Comparison of ENCODE assay signal across 25 cellular contexts in the genomic region with DNA sequence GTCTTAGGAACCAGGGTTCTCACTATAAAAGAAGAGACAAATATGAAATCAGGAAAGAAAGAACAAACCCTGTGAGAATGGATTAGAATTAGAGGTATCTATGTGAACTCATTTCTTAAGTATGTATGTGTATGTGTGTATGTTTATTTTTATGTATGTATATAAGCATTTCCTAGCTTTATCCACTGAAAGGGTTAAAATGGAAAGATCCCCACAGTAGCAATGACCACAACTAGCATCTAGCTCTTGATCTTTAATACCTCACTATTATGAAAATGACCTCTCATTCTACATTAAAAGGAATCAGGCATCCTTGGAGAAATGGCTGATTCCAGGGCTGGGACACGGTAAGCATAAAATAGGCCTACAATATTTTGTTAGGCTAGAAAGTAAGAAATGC. TPM values are rescaled to one million over a fixed set of nuclear protein-coding genes. Genes with fewer than 3 reads are reported as not detected.
DNase-seq lines count a peak whose midpoint lies in the region; ATAC-seq and TF ChIP-seq lines count a peak whose summit lies in the region.
"Had no signal": no experiment of that assay in that cellular context is flagged by ENCODE, and none has a peak within 500 bp of the region (broad histone marks: within the 10 kb centered on the region; RNA-seq: fewer than 3 reads in every experiment).

No MANE protein-coding gene starts in this region.

- DNase-seq in CD14-positive monocyte (ENCODE audit: low spot score) (no peak), mammary epithelial cell (no peak), naive B cell (no peak), lower leg skin (ENCODE audit: low spot score in 2 of 2) (no peak), stomach (no peak), mesothelial cell of epicardium (ENCODE audit: low spot score in 2 of 2, unreplicated experiment in 2 of 2) (no peak)
- DNase-seq: activated CD4-positive, alpha-beta T cell treated with anti-CD3 and anti-CD28 coated beads, Interleukin-2, amount 50 U/mL, for 4 hours; activated naive CD8-positive, alpha-beta T cell treated with anti-CD3 and anti-CD28 coated beads, Interleukin-2, amount 10 ng/mL, durations not matched to agents 7 days and 5 days; C1 segment of cervical spinal cord; cerebellar nuclear complex; head of caudate nucleus; Kasumi-1; mesenchymal stem cell; NCI-H1092; NCI-H2029; NCI-H345; NCI-H748 treated with DMSO at 0.1 percent for 48 hours; small intestine; T-helper 9 cell; testis; uterus had no signal

- no peaks in the 10 kb centered on the region for H3K9me3 Mint-ChIP-seq in CD14-positive monocyte
- no peaks in the 10 kb centered on the region for H3K9me3 Mint-ChIP-seq in naive B cell
- peaks cover 26% of the 10 kb centered on the region for H3K9me3 Mint-ChIP-seq in mesothelial cell of epicardium
- H3K9me3 Mint-ChIP-seq: activated naive CD8-positive, alpha-beta T cell treated with anti-CD3 and anti-CD28 coated beads, Interleukin-2, amount 10 ng/mL, durations not matched to agents 7 days and 5 days; activated T-helper 2 cell treated with anti-CD3 and anti-CD28 coated beads, Interferon-gamma antibody, Interleukin-2, Interleukin-4, amounts not matched to agents 10 μg/mL and 5 μg/mL and 100 μg/mL, durations not matched to agents 14 hours and 24 hours and 36 hours had no signal

- H3K27ac Mint-ChIP-seq in CD14-positive monocyte (peak overlapping the region; percentile 81 to 96 (median 93)), naive B cell (peak overlapping the region in 5 of 6 donors; percentile 3 to 83 (median 60)), mesothelial cell of epicardium (no peak overlapping the region)
- H3K27ac Mint-ChIP-seq: activated naive CD8-positive, alpha-beta T cell treated with anti-CD3 and anti-CD28 coated beads, Interleukin-2, amount 10 ng/mL, durations not matched to agents 7 days and 5 days; activated T-helper 2 cell treated with anti-CD3 and anti-CD28 coated beads, Interferon-gamma antibody, Interleukin-2, Interleukin-4, amounts not matched to agents 10 μg/mL and 5 μg/mL and 100 μg/mL, durations not matched to agents 14 hours and 24 hours and 36 hours had no signal

- H3K9me3 ChIP-seq in HUES48 (ENCODE audit: control insufficient read depth, insufficient read depth, low read length) (no peaks in the 10 kb centered on the region), mammary epithelial cell (replicated peaks; ENCODE audit: insufficient read depth, low read length) (no peaks in the 10 kb centered on the region), stomach (no peaks in the 10 kb centered on the region)
- H3K9me3 ChIP-seq: testis, uterus had no signal

- H3K27ac ChIP-seq in HUES48 (ENCODE audit: low read depth, low read length) (peak overlapping the region; percentile 84), mammary epithelial cell (ENCODE audit: insufficient read depth, low read depth, low read length) (no peak overlapping the region), stomach (no peak overlapping the region)
- H3K27ac ChIP-seq: testis, uterus had no signal

- no TSS peak for BruUV-seq in mammary epithelial cell (replicated peaks; lab: Mats Ljungman, UMichigan)

- in situ Hi-C loops in mammary epithelial cell (cut with MboI; ENCODE audit: low sequenced_read_pairs in 2 of 2) = loop anchor here (10.0 kb wide), 2 partner anchors 146 to 156 kb away; no protein-coding TSS in a partner anchor

- H3K27me3 Mint-ChIP-seq in CD14-positive monocyte (ENCODE audit: low read depth in 3 of 3) = no peaks in the 10 kb centered on the region
- H3K27me3 Mint-ChIP-seq in naive B cell = no peaks in the 10 kb centered on the region
- no peaks in the 10 kb centered on the region for H3K27me3 Mint-ChIP-seq in mesothelial cell of epicardium (ENCODE audit: low read depth)
- H3K27me3 Mint-ChIP-seq: activated naive CD8-positive, alpha-beta T cell treated with anti-CD3 and anti-CD28 coated beads, Interleukin-2, amount 10 ng/mL, durations not matched to agents 7 days and 5 days had no signal

- no peak overlapping the region for H2AFZ ChIP-seq in mammary epithelial cell (ENCODE audit: low read depth, low read length)

- H3K9ac ChIP-seq in HUES48 (ENCODE audit: low read depth, low read length) (peak overlapping the region; percentile 21; the same call in 1 of the 2 replicates), mammary epithelial cell (ENCODE audit: insufficient read depth, low read length) (no peak overlapping the region)

- dilution Hi-C loops in mammary epithelial cell (cut with HindIII; ENCODE audit: low sequenced_read_pairs) = no loop called here

- H3K36me3 ChIP-seq in HUES48 (ENCODE audit: control insufficient read depth, insufficient read depth, low read length) (peaks cover 5% of the 10 kb centered on the region; the same call in 1 of the 2 replicates), mammary epithelial cell (ENCODE audit: insufficient read depth, low read length) (no peaks in the 10 kb centered on the region), stomach (peaks cover 0 to 8% (median 0%) of the 10 kb centered on the region in 4 donors)
- H3K36me3 ChIP-seq: uterus had no signal

- H3K27me3 ChIP-seq in HUES48 (ENCODE audit: control insufficient read depth, insufficient read depth, low read length) (no peaks in the 10 kb centered on the region), mammary epithelial cell (ENCODE audit: insufficient read depth, low read length) (no peaks in the 10 kb centered on the region), stomach (no peaks in the 10 kb centered on the region)
- H3K27me3 ChIP-seq: testis, uterus had no signal

- ATAC-seq in naive B cell (ENCODE audit: low read depth in 2 of 2) (no peak), GM19455 (IDR thresholded peaks at IDR 0.05; ENCODE audit: unreplicated experiment) (no peak)
- ATAC-seq: Right ventricle myocardium inferior had no signal

- CTCF ChIA-PET in mammary epithelial cell (lab: Charles Lee; ENCODE audit: low non-redundant PET) = no interaction called here

- TF ChIP-seq POLR2A in lower leg skin (IDR thresholded peaks at IDR 0.05) (no peak), stomach (IDR thresholded peaks at IDR 0.05) (no peak)

- no peak for TF ChIP-seq EP300 in stomach (IDR thresholded peaks at IDR 0.05)

- TF ChIP-seq CTCF in CD14-positive monocyte (IDR thresholded peaks at IDR 0.05) (no peak), mammary epithelial cell (conservative IDR thresholded peaks at IDR 0.05 in 1 of 2, IDR thresholded peaks at IDR 0.05 in 1 of 2; ENCODE audit: extremely low read depth in 1 of 2, insufficient read depth in 1 of 2, low read depth in 1 of 2, low read length in 2 of 2) (no peak), lower leg skin (IDR thresholded peaks at IDR 0.05) (no peak), stomach (IDR thresholded peaks at IDR 0.05) (no peak), mesothelial cell of epicardium (IDR thresholded peaks at IDR 0.05; ENCODE audit: unreplicated experiment) (no peak)

- H4K20me1 ChIP-seq in mammary epithelial cell (ENCODE audit: insufficient read depth, low read length) = peaks cover 32% of the 10 kb centered on the region

- peaks cover 0 to 6% of the 10 kb centered on the region in 2 donors for H3K36me3 Mint-ChIP-seq in CD14-positive monocyte
- no peaks in the 10 kb centered on the region for H3K36me3 Mint-ChIP-seq in naive B cell
- peaks cover 34% of the 10 kb centered on the region for H3K36me3 Mint-ChIP-seq in mesothelial cell of epicardium

- H3K4me1 Mint-ChIP-seq in CD14-positive monocyte = peaks cover 54% of the 10 kb centered on the region
- H3K4me1 Mint-ChIP-seq in naive B cell = peaks cover 24 to 36% (median 36%) of the 10 kb centered on the region in 3 donors
- H3K4me1 Mint-ChIP-seq in mesothelial cell of epicardium = peaks cover 10% of the 10 kb centered on the region

- peaks cover 99% of the 10 kb centered on the region for H3K79me2 ChIP-seq in mammary epithelial cell (ENCODE audit: insufficient read depth, low read length)

- peak overlapping the region; percentile 10 for H3K4me2 ChIP-seq in mammary epithelial cell (ENCODE audit: insufficient read depth, low read depth, low read length)

- peak overlapping the region; percentile 8 to 71 for H3K4me3 Mint-ChIP-seq in CD14-positive monocyte
- H3K4me3 Mint-ChIP-seq in naive B cell = peak overlapping the region in 4 of 8 donors; percentile 16 to 70 (median 57)
- no peak overlapping the region for H3K4me3 Mint-ChIP-seq in mesothelial cell of epicardium
- H3K4me3 Mint-ChIP-seq: activated naive CD8-positive, alpha-beta T cell treated with anti-CD3 and anti-CD28 coated beads, Interleukin-2, amount 10 ng/mL, durations not matched to agents 7 days and 5 days had no signal

- H3K4me3 ChIP-seq in HUES48 (ENCODE audit: low read depth, low read length) (peak overlapping the region; percentile 30; the same call in 1 of the 2 replicates), mammary epithelial cell (replicated peaks in 1 of 3; ENCODE audit: insufficient read depth in 1 of 3, low read depth in 2 of 3, low read length in 3 of 3) (no peak overlapping the region), lower leg skin (ENCODE audit: low read depth, poor library complexity, severe bottlenecking) (no peak overlapping the region), stomach (no peak overlapping the region)
- H3K4me3 ChIP-seq: testis, uterus had no signal

- intact Hi-C loops in CD14-positive monocyte (cut with micrococcal nuclease) = loop anchor here in 1 of 2 donors (5.0 kb wide), 1 partner anchor 149 kb away; no protein-coding TSS in a partner anchor
- intact Hi-C loops in mammary epithelial cell (cut with micrococcal nuclease) = loop anchor here (10.0 kb wide), 1 partner anchor 294 kb away; the partner anchor contains the start of gene EML6
- intact Hi-C loops in lower leg skin (cut with DNase I; ENCODE audit: low total_unique reads) = loop anchor here (10.0 kb wide), 1 partner anchor 146 kb away; no protein-coding TSS in a partner anchor
- intact Hi-C loops in stomach (cut with DNase I; ENCODE audit: low total_unique reads) = no loop called here

- 100% methylated on average over 1 of the region's 1 CpG for WGBS in mammary epithelial cell (ENCODE audit: low coverage, missing lambda C conversion rate)
- 74 to 92% methylated on average over 1 of the region's 1 CpG for WGBS in lower leg skin, 2 donors
- WGBS in stomach, 5 donors = 88 to 98% (median 91%) methylated on average over 1 of the region's 1 CpG

- H3K4me1 ChIP-seq in HUES48 (ENCODE audit: control insufficient read depth, insufficient read depth, low read length) (peaks cover 79% of the 10 kb centered on the region), mammary epithelial cell (ENCODE audit: insufficient read depth, low read length) (peaks cover 30% of the 10 kb centered on the region), stomach (peaks cover 8 to 90% (median 43%) of the 10 kb centered on the region in 4 donors)
- H3K4me1 ChIP-seq: testis had no signal

RNA-seq across cellular contexts. Expression of gene RTN4, which starts 31.6 kb away (rescaled TPM):
- polyA plus RNA-seq in CD14-positive monocyte (100 to 1,000 TPM; 111 to 163 TPM), mammary epithelial cell (278 TPM), naive B cell (ENCODE audit: low read depth in 6 of 6) (10 to 100 TPM; 41.3 to 57.8 (median 53.0) TPM), stomach (100 to 1,000 TPM in 1 of 3 donors, 10 to 100 TPM in 2; 40.8 to 116 (median 48.7) TPM)
- total RNA-seq in mammary epithelial cell (100 to 1,000 TPM; 222 to 401 TPM), lower leg skin (100 to 1,000 TPM; 249 to 292 (median 276) TPM), stomach (100 to 1,000 TPM; 114 to 463 (median 173) TPM), mesothelial cell of epicardium (173 to 179 TPM (median 178 TPM) in 3 replicates)
- 718 TPM for polyA minus RNA-seq in mammary epithelial cell
